In the genomic region with DNA sequence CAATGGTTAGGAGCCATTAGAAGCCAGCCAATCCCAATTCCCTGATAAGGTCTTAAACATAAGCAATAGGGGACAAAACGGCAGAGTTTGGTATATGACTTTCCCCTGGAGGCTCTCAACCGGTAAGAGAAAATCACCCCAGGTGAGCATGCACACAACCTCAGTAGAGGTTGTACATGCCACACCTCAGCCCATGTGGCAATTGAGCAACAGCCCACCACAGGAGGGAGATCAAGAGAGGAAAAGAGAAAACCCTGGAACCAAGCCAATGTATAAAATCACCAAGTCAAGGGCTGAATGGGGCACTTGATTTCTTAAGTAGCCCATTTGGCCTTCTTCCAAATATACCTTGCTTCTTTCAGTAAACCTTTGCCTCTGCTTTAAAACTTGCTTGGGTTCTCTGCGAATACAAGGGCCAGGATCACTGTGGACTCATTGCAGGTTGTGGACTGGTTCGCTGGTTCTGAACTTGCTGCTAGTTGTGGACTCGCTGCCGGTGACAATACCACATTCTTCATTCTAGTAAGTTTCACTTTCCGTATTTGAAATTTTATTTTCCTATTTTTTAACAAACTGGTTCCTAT, we compare ENCODE assay signal across 22 cellular contexts.
A peak's percentile ranks its signal among the peaks of the same experiment; 100 is the strongest.
DNase-seq lines count a peak whose midpoint lies in the region; TF ChIP-seq lines count a peak whose summit lies in the region.
"Had no signal": no experiment of that assay in that cellular context is flagged by ENCODE, and none has a peak within 500 bp of the region (broad histone marks: within the 10 kb centered on the region; RNA-seq: fewer than 3 reads in every experiment).

No MANE protein-coding gene starts in this region.

- H3K4me1 ChIP-seq in A673 (ENCODE audit: insufficient read depth, low read length, poor library complexity, severe bottlenecking) (no peaks in the 10 kb centered on the region), neural progenitor cell (no peaks in the 10 kb centered on the region)
- no peaks in the 10 kb centered on the region for H3K4me1 ChIP-seq in effector memory CD4-positive, alpha-beta T cell (ENCODE audit: control insufficient read depth, insufficient read depth, low read length, poor library complexity, severe bottlenecking)
- H3K4me1 ChIP-seq: Peyer's patch, psoas muscle had no signal

- TF ChIP-seq CTCF in A673 (conservative IDR thresholded peaks at IDR 0.05; ENCODE audit: low read depth, low read length) (no peak), neural progenitor cell (IDR thresholded peaks at IDR 0.05) (no peak)

- H3K27me3 ChIP-seq in A673 (replicated peaks; ENCODE audit: insufficient read depth, low read depth, low read length, poor library complexity): no peaks in the 10 kb centered on the region
- H3K27me3 ChIP-seq in neural progenitor cell: no peaks in the 10 kb centered on the region
- H3K27me3 ChIP-seq in effector memory CD4-positive, alpha-beta T cell (replicated peaks; ENCODE audit: control insufficient read depth, insufficient read depth, low read length, poor library complexity, severe bottlenecking): no peaks in the 10 kb centered on the region
- H3K27me3 ChIP-seq: Peyer's patch had no signal

- no peaks in the 10 kb centered on the region for H3K9me3 Mint-ChIP-seq in activated T-helper 2 cell treated with anti-CD3 and anti-CD28 coated beads, Interferon-gamma antibody, Interleukin-2, Interleukin-4, amounts not matched to agents 10 μg/mL and 5 μg/mL and 100 μg/mL, durations not matched to agents 14 hours and 24 hours and 36 hours
- no peaks in the 10 kb centered on the region for H3K9me3 Mint-ChIP-seq in neural progenitor cell

- CTCF ChIA-PET in A673 (lab: Charles Lee): no interaction called here

- H3K27ac Mint-ChIP-seq in activated T-helper 2 cell treated with anti-CD3 and anti-CD28 coated beads, Interferon-gamma antibody, Interleukin-2, Interleukin-4, amounts not matched to agents 10 μg/mL and 5 μg/mL and 100 μg/mL, durations not matched to agents 14 hours and 24 hours and 36 hours: no peak overlapping the region
- H3K27ac Mint-ChIP-seq in neural progenitor cell: no peak overlapping the region
- H3K27ac Mint-ChIP-seq: CD4-positive, CD25-positive, alpha-beta regulatory T cell; stimulated activated naive B cell treated with anti-CD40 and anti-IgM and Interleukin-4, amounts not matched to agents 10 μg/mL and 1 μg/mL and 100 μg/mL, for 72 hours had no signal

- H3K4me3 ChIP-seq in A673 (ENCODE audit: low read depth, low read length, poor library complexity, severe bottlenecking) (no peak overlapping the region), neural progenitor cell (no peak overlapping the region)
- no peak overlapping the region for H3K4me3 ChIP-seq in effector memory CD4-positive, alpha-beta T cell (ENCODE audit: insufficient read depth, low read depth, low read length, poor library complexity, severe bottlenecking)
- H3K4me3 ChIP-seq: Peyer's patch, psoas muscle, thoracic aorta had no signal

- no peaks in the 10 kb centered on the region for H3K4me1 Mint-ChIP-seq in activated T-helper 2 cell treated with anti-CD3 and anti-CD28 coated beads, Interferon-gamma antibody, Interleukin-2, Interleukin-4, amounts not matched to agents 10 μg/mL and 5 μg/mL and 100 μg/mL, durations not matched to agents 14 hours and 24 hours and 36 hours (ENCODE audit: low read depth)
- H3K4me1 Mint-ChIP-seq in neural progenitor cell: no peaks in the 10 kb centered on the region
- H3K4me1 Mint-ChIP-seq: CD4-positive, CD25-positive, alpha-beta regulatory T cell; stimulated activated naive B cell treated with anti-CD40 and anti-IgM and Interleukin-4, amounts not matched to agents 10 μg/mL and 1 μg/mL and 100 μg/mL, for 72 hours had no signal

- intact Hi-C loops in A673 (cut with micrococcal nuclease; ENCODE audit: unreplicated experiment): no loop called here
- intact Hi-C loops in activated T-helper 2 cell treated with anti-CD3 and anti-CD28 coated beads, Interferon-gamma antibody, Interleukin-2, Interleukin-4, amounts not matched to agents 10 μg/mL and 5 μg/mL and 100 μg/mL, durations not matched to agents 14 hours and 24 hours and 36 hours (cut with micrococcal nuclease): no loop called here

- no peak overlapping the region for H3K9ac ChIP-seq in neural progenitor cell
- H3K9ac ChIP-seq: KMS-11 had no signal

- H3K9me3 ChIP-seq in A673 (ENCODE audit: low read depth, low read length, poor library complexity, severe bottlenecking) (no peaks in the 10 kb centered on the region), neural progenitor cell (ENCODE audit: low read depth) (no peaks in the 10 kb centered on the region)
- H3K9me3 ChIP-seq in effector memory CD4-positive, alpha-beta T cell (ENCODE audit: control insufficient read depth, low read length): no peaks in the 10 kb centered on the region
- H3K9me3 ChIP-seq: Peyer's patch, psoas muscle, thoracic aorta had no signal

- no peak overlapping the region for H3K4me3 Mint-ChIP-seq in activated T-helper 2 cell treated with anti-CD3 and anti-CD28 coated beads, Interferon-gamma antibody, Interleukin-2, Interleukin-4, amounts not matched to agents 10 μg/mL and 5 μg/mL and 100 μg/mL, durations not matched to agents 14 hours and 24 hours and 36 hours (ENCODE audit: low read depth)
- no peak overlapping the region for H3K4me3 Mint-ChIP-seq in neural progenitor cell
- H3K4me3 Mint-ChIP-seq: CD4-positive, CD25-positive, alpha-beta regulatory T cell; stimulated activated naive B cell treated with anti-CD40 and anti-IgM and Interleukin-4, amounts not matched to agents 10 μg/mL and 1 μg/mL and 100 μg/mL, for 72 hours had no signal

- no TSS peak for BruUV-seq in A673 (replicated peaks; lab: Mats Ljungman, UMichigan)

- H3K36me3 ChIP-seq in A673 (ENCODE audit: insufficient read depth, low read length, poor library complexity, severe bottlenecking): no peaks in the 10 kb centered on the region
- H3K36me3 ChIP-seq in neural progenitor cell: no peaks in the 10 kb centered on the region
- H3K36me3 ChIP-seq in effector memory CD4-positive, alpha-beta T cell (ENCODE audit: control insufficient read depth, insufficient read depth, low read length): no peaks in the 10 kb centered on the region
- H3K36me3 ChIP-seq: Peyer's patch, thoracic aorta had no signal

- H3K36me3 Mint-ChIP-seq in activated T-helper 2 cell treated with anti-CD3 and anti-CD28 coated beads, Interferon-gamma antibody, Interleukin-2, Interleukin-4, amounts not matched to agents 10 μg/mL and 5 μg/mL and 100 μg/mL, durations not matched to agents 14 hours and 24 hours and 36 hours (ENCODE audit: low read depth): no peaks in the 10 kb centered on the region
- H3K36me3 Mint-ChIP-seq in neural progenitor cell: no peaks in the 10 kb centered on the region
- H3K36me3 Mint-ChIP-seq: CD4-positive, CD25-positive, alpha-beta regulatory T cell; stimulated activated naive B cell treated with anti-CD40 and anti-IgM and Interleukin-4, amounts not matched to agents 10 μg/mL and 1 μg/mL and 100 μg/mL, for 72 hours had no signal

- H3K27ac ChIP-seq in A673 (ENCODE audit: low read depth, low read length, poor library complexity, severe bottlenecking) (no peak overlapping the region), neural progenitor cell (no peak overlapping the region)
- no peak overlapping the region for H3K27ac ChIP-seq in effector memory CD4-positive, alpha-beta T cell (ENCODE audit: insufficient read depth, low read length, poor library complexity, severe bottlenecking)
- H3K27ac ChIP-seq: KMS-11, Peyer's patch, psoas muscle, thoracic aorta had no signal

- H4K20me1 ChIP-seq in neural progenitor cell (ENCODE audit: low read depth): no peaks in the 10 kb centered on the region

- POLR2A ChIA-PET in A673 (lab: Charles Lee; ENCODE audit: low non-redundant PET): no interaction called here

- H2AFZ ChIP-seq in neural progenitor cell (replicated peaks): no peak overlapping the region

- DNase-seq in A673 (ENCODE audit: low spot score) (peak; percentile 10), HT1080 (ENCODE audit: low read depth) (peak; percentile 1), NCI-H2107 (lab: John Stamatoyannopoulos, UW) (peak; percentile 72), NCI-H748 (lab: John Stamatoyannopoulos, UW; ENCODE audit: unreplicated experiment) (peak; percentile 80), neural progenitor cell (ENCODE audit: low spot score) (no peak), NCI-H2196 (lab: John Stamatoyannopoulos, UW; ENCODE audit: unreplicated experiment) (no peak)
- DNase-seq in activated T-helper 2 cell treated with anti-CD3 and anti-CD28 coated beads, Interferon-gamma antibody, Interleukin-2, Interleukin-4, amounts not matched to agents 10 μg/mL and 5 μg/mL and 100 μg/mL, durations not matched to agents 14 hours and 24 hours and 36 hours (ENCODE audit: low spot score): no peak
- no peak for DNase-seq in effector memory CD4-positive, alpha-beta T cell
- DNase-seq: activated CD4-positive, alpha-beta T cell treated with anti-CD3 and anti-CD28 coated beads, Interleukin-2, amount 50 U/mL, for 4 hours; activated gamma-delta T cell treated with Interleukin-2 at 50 U/mL for 16 hours; amniotic stem cell; caudate nucleus; CD4-positive, CD25-positive, alpha-beta regulatory T cell; EL; H7; left ventricle myocardium superior; Peyer's patch; psoas muscle; stimulated activated CD4-positive, alpha-beta T cell treated with anti-CD3 and anti-CD28 coated beads, Interleukin-2, amount 100 ng/mL, for 24 hours; stimulated activated naive B cell treated with anti-CD40 and anti-IgM and Interleukin-4, amounts not matched to agents 10 μg/mL and 1 μg/mL and 100 μg/mL, for 72 hours had no signal

- H3K27me3 Mint-ChIP-seq in activated T-helper 2 cell treated with anti-CD3 and anti-CD28 coated beads, Interferon-gamma antibody, Interleukin-2, Interleukin-4, amounts not matched to agents 10 μg/mL and 5 μg/mL and 100 μg/mL, durations not matched to agents 14 hours and 24 hours and 36 hours (ENCODE audit: low read depth): no peaks in the 10 kb centered on the region
- peaks cover 10% of the 10 kb centered on the region for H3K27me3 Mint-ChIP-seq in neural progenitor cell (ENCODE audit: insufficient read depth, low read depth)
- H3K27me3 Mint-ChIP-seq: CD4-positive, CD25-positive, alpha-beta regulatory T cell; stimulated activated naive B cell treated with anti-CD40 and anti-IgM and Interleukin-4, amounts not matched to agents 10 μg/mL and 1 μg/mL and 100 μg/mL, for 72 hours had no signal

- no peaks in the 10 kb centered on the region for H3F3A ChIP-seq in neural progenitor cell (ENCODE audit: low read depth)

- H3K4me2 ChIP-seq in neural progenitor cell: no peak overlapping the region
- H3K4me2 ChIP-seq: KMS-11 had no signal

- H3K79me2 ChIP-seq in neural progenitor cell (ENCODE audit: low read depth): no peaks in the 10 kb centered on the region

Comparison
In these comparisons a context has a peak if more than half of its experiments do, and no peak if none do; other contexts are left out.
1. DNase-seq: peak in A673 (single experiment), HT1080 (single experiment), NCI-H2107 (single experiment) and NCI-H748 (single experiment); none in activated T-helper 2 cell treated with anti-CD3 and anti-CD28 coated beads, Interferon-gamma antibody, Interleukin-2, Interleukin-4, amounts not matched to agents 10 μg/mL and 5 μg/mL and 100 μg/mL, durations not matched to agents 14 hours and 24 hours and 36 hours (single experiment), neural progenitor cell (single experiment), NCI-H2196 (single experiment) and effector memory CD4-positive, alpha-beta T cell (0 of 3).